In genomic region chr4:187887886-187888285, GRCh38 we compare ENCODE assay signal across 16 cellular contexts.
DNase-seq lines count a peak whose midpoint lies in the region; ATAC-seq, FAIRE-seq and TF ChIP-seq lines count a peak whose summit lies in the region.
"Had no signal": no experiment of that assay in that cellular context is flagged by ENCODE, and none has a peak within 500 bp of the region (broad histone marks: within the 10 kb centered on the region; RNA-seq: fewer than 3 reads in every experiment).

No MANE protein-coding gene starts in this region.

- no peaks in the 10 kb centered on the region for H3K36me3 ChIP-seq in gastrocnemius medialis
- H3K36me3 ChIP-seq: BLaER1 treated with 17β-estradiol and CSF1 and Interleukin-3, amounts not matched to agents 10 nM and 100 nM; HAP-1 had no signal

- H3K27ac ChIP-seq in gastrocnemius medialis: no peak overlapping the region
- H3K27ac ChIP-seq: BLaER1 treated with 17β-estradiol and CSF1 and Interleukin-3, amounts not matched to agents 10 nM and 100 nM; HL-60 had no signal

- intact Hi-C loops in gastrocnemius medialis (cut with DNase I; ENCODE audit: low total_unique reads): no loop called here

- no peak for TF ChIP-seq CTCF in gastrocnemius medialis (IDR thresholded peaks at IDR 0.05 in 4 of 5, conservative IDR thresholded peaks at IDR 0.05 in 1 of 5)

- DNase-seq in NCI-H524 (lab: John Stamatoyannopoulos, UW) (peak; percentile 42 to 83), SK-N-DZ (ENCODE audit: low spot score) (peak; percentile 44), fibroblast of peridontal ligament (ENCODE audit: extremely low read depth) (peak; percentile 60), frontal cortex (ENCODE audit: low spot score in 2 of 2) (no peak), gastrocnemius medialis (no peak)
- DNase-seq: Calu3; CD4-positive, CD25-positive, alpha-beta regulatory T cell; DMS153; DND-41; GF-D8 had no signal

- H3K9me3 ChIP-seq in gastrocnemius medialis: no peaks in the 10 kb centered on the region
- H3K9me3 ChIP-seq: HAP-1 had no signal

- H3K27me3 ChIP-seq in gastrocnemius medialis: no peaks in the 10 kb centered on the region
- H3K27me3 ChIP-seq: BLaER1 treated with 17β-estradiol and CSF1 and Interleukin-3, amounts not matched to agents 10 nM and 100 nM had no signal

- no peaks in the 10 kb centered on the region for H3K4me1 ChIP-seq in gastrocnemius medialis
- H3K4me1 ChIP-seq: BLaER1 treated with 17β-estradiol and CSF1 and Interleukin-3, amounts not matched to agents 10 nM and 100 nM had no signal

- TF ChIP-seq POLR2A in gastrocnemius medialis (IDR thresholded peaks at IDR 0.05): no peak

- in situ Hi-C loops in gastrocnemius medialis (cut with MboI; ENCODE audit: low sequenced_read_pairs in 4 of 4): no loop called here

- ATAC-seq in gastrocnemius medialis (no peak), HG02571 (IDR thresholded peaks at IDR 0.05; ENCODE audit: unreplicated experiment) (no peak)

- H3K4me3 ChIP-seq in gastrocnemius medialis: no peak overlapping the region
- H3K4me3 ChIP-seq: BLaER1 treated with 17β-estradiol and CSF1 and Interleukin-3, amounts not matched to agents 10 nM and 100 nM; HAP-1 had no signal

- FAIRE-seq in frontal cortex (lab: Jason Lieb, UNC): no peak
- FAIRE-seq: GM19239, H1 had no signal

Comparison
In these comparisons a context has a peak if more than half of its experiments do, and no peak if none do; other contexts are left out.
1. DNase-seq: peak in NCI-H524 (2 of 2), SK-N-DZ (single experiment) and fibroblast of peridontal ligament (single experiment); none in frontal cortex (0 of 2) and gastrocnemius medialis (0 of 2).